In the genomic region with DNA sequence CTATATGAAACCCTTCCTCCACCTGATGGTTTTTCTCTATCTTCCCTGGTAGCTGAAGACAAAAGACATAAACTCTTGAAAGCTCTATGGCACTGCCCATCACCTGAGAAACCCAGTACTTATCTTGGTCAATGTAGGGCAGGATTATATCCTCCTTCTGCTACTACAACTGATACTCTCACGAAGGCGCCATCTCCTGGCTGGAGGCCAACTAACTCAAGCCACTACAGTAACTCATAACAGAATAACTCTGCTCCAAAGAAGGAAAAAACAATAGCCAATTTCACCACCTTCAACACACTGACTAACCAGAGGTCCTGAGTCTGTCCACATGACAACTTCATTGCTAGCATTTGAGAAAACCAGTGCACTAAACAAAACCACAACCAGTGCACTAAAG, we compare ENCODE assay signal across 23 cellular contexts.
DNase-seq lines count a peak whose midpoint lies in the region; ATAC-seq and TF ChIP-seq lines count a peak whose summit lies in the region.
"Had no signal": no experiment of that assay in that cellular context is flagged by ENCODE, and none has a peak within 500 bp of the region (broad histone marks: within the 10 kb centered on the region; RNA-seq: fewer than 3 reads in every experiment).

No MANE protein-coding gene starts in this region.

- no peak overlapping the region for H3K4me3 ChIP-seq in Karpas-422 (ENCODE audit: low read length)
- H3K4me3 ChIP-seq in SJCRH30: no peak overlapping the region
- no peak overlapping the region for H3K4me3 ChIP-seq in testis

- no peaks in the 10 kb centered on the region for H4K20me1 ChIP-seq in Karpas-422 (ENCODE audit: insufficient read depth, low read depth, low read length)

- no peaks in the 10 kb centered on the region for H3K36me3 Mint-ChIP-seq in nephron progenitor cell (ENCODE audit: low read depth)
- H3K36me3 Mint-ChIP-seq: activated naive CD4-positive, alpha-beta T cell treated with anti-CD3 and anti-CD28 coated beads, Interleukin-2, amount 50 U/mL, for 72 hours; type B pancreatic cell had no signal

- TF ChIP-seq CTCF in testis (IDR thresholded peaks at IDR 0.05) (no peak), nephron progenitor cell (IDR thresholded peaks at IDR 0.05) (no peak)

- intact Hi-C loops in left cardiac atrium (cut with DNase I) (no loop called here), cardiac septum (cut with DNase I) (no loop called here), testis (cut with DNase I; ENCODE audit: low total_unique reads) (no loop called here)

- H3K36me3 ChIP-seq in Karpas-422 (ENCODE audit: insufficient read depth, low read length): no peaks in the 10 kb centered on the region
- H3K36me3 ChIP-seq in SJCRH30: no peaks in the 10 kb centered on the region
- no peaks in the 10 kb centered on the region for H3K36me3 ChIP-seq in testis (ENCODE audit: low read depth, missing control alignments)

- no peak overlapping the region for H3K4me2 ChIP-seq in Karpas-422 (ENCODE audit: low read depth, low read length, poor library complexity, severe bottlenecking)

- no peak overlapping the region for H3K9ac ChIP-seq in Karpas-422 (ENCODE audit: low read length)

- peak; percentile 22 for DNase-seq in left cardiac atrium
- no peak for DNase-seq in cardiac septum (ENCODE audit: low spot score)
- DNase-seq in Karpas-422: peak; percentile 59
- DNase-seq in SJCRH30: peak; percentile 9 to 20
- DNase-seq in testis: peak; percentile 17
- no peak for DNase-seq in nephron progenitor cell
- DNase-seq in HCEC 1CT: no peak
- DNase-seq: activated T-cell treated with anti-CD3 and anti-CD28 coated beads, Interleukin-2, amount 50 U/mL, for 72 hours; CD4-positive, alpha-beta T cell; DMS 273 treated with DMSO at 0.1 percent for 48 hours; effector CD4-positive, alpha-beta T cell; foreskin melanocyte; kidney; NCI-H1092; NCI-H2029 treated with DMSO at 0.1 percent for 48 hours; NCI-H510A; SIG-M5; stimulated activated CD4-positive, alpha-beta T cell treated with anti-CD3 and anti-CD28 coated beads, Interleukin-4, amount 100 ng/mL, for 4 hours; stimulated activated naive CD8-positive, alpha-beta T cell treated with anti-CD3 and anti-CD28 coated beads, Interleukin-15, amount 100 ng/mL, for 72 hours had no signal

- no peak overlapping the region for H3K4me3 Mint-ChIP-seq in nephron progenitor cell
- H3K4me3 Mint-ChIP-seq: activated T-cell treated with anti-CD3 and anti-CD28 coated beads, Interleukin-2, amount 50 U/mL, for 72 hours; CD4-positive, alpha-beta T cell; stimulated activated naive CD8-positive, alpha-beta T cell treated with anti-CD3 and anti-CD28 coated beads, Interleukin-15, amount 100 ng/mL, for 72 hours; T-helper 1 cell treated with Interleukin-12 subunit alpha and Interleukin-12 subunit beta and Interleukin-4 antibody, amounts not matched to agents 30 μg/mL and 1 μg/mL, for 36 hours; type B pancreatic cell had no signal

- 89 to 91% methylated on average over 2 of the region's 2 CpGs for WGBS in testis, 2 donors

- H3K4me1 ChIP-seq in Karpas-422 (ENCODE audit: low read length) (no peaks in the 10 kb centered on the region), SJCRH30 (no peaks in the 10 kb centered on the region), testis (no peaks in the 10 kb centered on the region)

- H3K27ac ChIP-seq in Karpas-422 (ENCODE audit: low read length) (no peak overlapping the region), SJCRH30 (no peak overlapping the region), testis (no peak overlapping the region)

- no peak overlapping the region for H2AFZ ChIP-seq in Karpas-422 (ENCODE audit: low read length)

- H3K9me3 Mint-ChIP-seq in nephron progenitor cell: peaks cover 4% of the 10 kb centered on the region
- H3K9me3 Mint-ChIP-seq: type B pancreatic cell had no signal

- no peak overlapping the region for H3K27ac Mint-ChIP-seq in nephron progenitor cell
- H3K27ac Mint-ChIP-seq: activated naive CD4-positive, alpha-beta T cell treated with anti-CD3 and anti-CD28 coated beads, Interleukin-2, amount 50 U/mL, for 72 hours; activated T-cell treated with anti-CD3 and anti-CD28 coated beads, Interleukin-2, amount 50 U/mL, for 72 hours; CD4-positive, alpha-beta T cell; stimulated activated naive CD8-positive, alpha-beta T cell treated with anti-CD3 and anti-CD28 coated beads, Interleukin-15, amount 100 ng/mL, for 72 hours; T-helper 1 cell treated with Interleukin-12 subunit alpha and Interleukin-12 subunit beta and Interleukin-4 antibody, amounts not matched to agents 30 μg/mL and 1 μg/mL, for 36 hours; type B pancreatic cell had no signal

- H3K4me1 Mint-ChIP-seq in nephron progenitor cell: no peaks in the 10 kb centered on the region
- H3K4me1 Mint-ChIP-seq: stimulated activated naive CD8-positive, alpha-beta T cell treated with anti-CD3 and anti-CD28 coated beads, Interleukin-15, amount 100 ng/mL, for 72 hours had no signal

- TF ChIP-seq POLR2A in testis (IDR thresholded peaks at IDR 0.05): no peak

- no peaks in the 10 kb centered on the region for H3K27me3 Mint-ChIP-seq in nephron progenitor cell (ENCODE audit: low read depth, poor library complexity)
- H3K27me3 Mint-ChIP-seq: CD4-positive, alpha-beta T cell; stimulated activated naive CD8-positive, alpha-beta T cell treated with anti-CD3 and anti-CD28 coated beads, Interleukin-15, amount 100 ng/mL, for 72 hours; type B pancreatic cell had no signal

- H3K79me2 ChIP-seq in Karpas-422 (ENCODE audit: low read length): no peaks in the 10 kb centered on the region

- 0 out of 2 replicates have a peak, but pooled peaks cover 3% of the 10 kb centered on the region for H3K9me2 ChIP-seq in Karpas-422 (replicated peaks; ENCODE audit: insufficient read depth, low read length)

- H3K9me3 ChIP-seq in Karpas-422 (ENCODE audit: low read length) (no peaks in the 10 kb centered on the region), SJCRH30 (replicated peaks) (no peaks in the 10 kb centered on the region), testis (no peaks in the 10 kb centered on the region)

- ATAC-seq in left cardiac atrium (no peak), HG02798 (IDR thresholded peaks at IDR 0.05; ENCODE audit: poor library complexity, unreplicated experiment) (no peak)
- ATAC-seq: activated naive CD4-positive, alpha-beta T cell treated with anti-CD3 and anti-CD28 coated beads, Interleukin-2, amount 50 U/mL, for 72 hours; activated T-cell treated with anti-CD3 and anti-CD28 coated beads, Interleukin-2, amount 50 U/mL, for 72 hours; stimulated activated naive CD8-positive, alpha-beta T cell treated with anti-CD3 and anti-CD28 coated beads, Interleukin-15, amount 100 ng/mL, for 72 hours had no signal

- H3K27me3 ChIP-seq in Karpas-422 (ENCODE audit: low read length) (no peaks in the 10 kb centered on the region), SJCRH30 (no peaks in the 10 kb centered on the region), testis (no peaks in the 10 kb centered on the region)

Comparison
In these comparisons a context has a peak if more than half of its experiments do, and no peak if none do; other contexts are left out.
1. DNase-seq: peak in left cardiac atrium (single experiment), Karpas-422 (single experiment), SJCRH30 (2 of 2) and testis (single experiment); none in cardiac septum (single experiment), nephron progenitor cell (single experiment) and HCEC 1CT (single experiment).